In genomic region chr2:233017947-233018346, GRCh38 we compare ENCODE assay signal across 42 cellular contexts. TPM values are rescaled to one million over a fixed set of nuclear protein-coding genes. Genes with fewer than 3 reads are reported as not detected.
"Had no signal": no experiment of that assay in that cellular context is flagged by ENCODE, and none has a peak within 500 bp of the region (broad histone marks: within the 10 kb centered on the region; RNA-seq: fewer than 3 reads in every experiment).

No MANE protein-coding gene starts in this region.

- H3K27me3 ChIP-seq: brain microvascular endothelial cell, esophagus squamous epithelium, gastroesophageal sphincter had no signal

- H3K4me1 Mint-ChIP-seq: activated B cell treated with CpG ODN at 0.5 μM for 24 hours; activated T-helper 17 cell treated with anti-CD3 and anti-CD28 coated beads, Interleukin-2, amount 50 U/mL, for 72 hours; central memory CD8-positive, alpha-beta T cell; T-helper 17 cell had no signal

- H3K27ac ChIP-seq: brain microvascular endothelial cell, epithelial cell of prostate, esophagus squamous epithelium, gastroesophageal sphincter, WERI-Rb-1 had no signal

- FAIRE-seq: astrocyte, bronchial epithelial cell, endometrium, endothelial cell of umbilical vein had no signal

- H3K27me3 Mint-ChIP-seq: activated CD8-positive, alpha-beta T cell treated with anti-CD3 and anti-CD28 coated beads for 36 hours; activated naive CD8-positive, alpha-beta T cell; activated T-helper 17 cell treated with anti-CD3 and anti-CD28 coated beads, Interleukin-2, amount 50 U/mL, for 72 hours; central memory CD8-positive, alpha-beta T cell; effector memory CD8-positive, alpha-beta T cell; T-helper 17 cell had no signal

- H3K27ac Mint-ChIP-seq: activated B cell treated with CpG ODN at 0.5 μM for 24 hours; activated CD8-positive, alpha-beta T cell treated with anti-CD3 and anti-CD28 coated beads for 36 hours; activated naive CD8-positive, alpha-beta T cell; activated T-helper 17 cell treated with anti-CD3 and anti-CD28 coated beads, Interleukin-2, amount 50 U/mL, for 72 hours; effector memory CD8-positive, alpha-beta T cell; T-helper 17 cell; T-helper 2 cell treated with Interferon-gamma antibody and Interleukin-4, amounts not matched to agents 5 μg/mL and 100 μg/mL, for 36 hours had no signal

- DNase-seq: activated B cell treated with CpG ODN at 0.5 μM for 24 hours; activated CD4-positive, alpha-beta T cell treated with anti-CD3 and anti-CD28 coated beads for 48 hours; activated CD4-positive, alpha-beta T cell treated with anti-CD3 and anti-CD28 coated beads, Interleukin-2, amount 50 U/mL, for 1 hour; activated CD4-positive, alpha-beta T cell treated with anti-CD3 and anti-CD28 coated beads, Interleukin-2, amount 50 U/mL, for 48 hours; activated CD8-positive, alpha-beta memory T cell treated with anti-CD3 and anti-CD28 coated beads for 24 hours; activated CD8-positive, alpha-beta T cell treated with anti-CD3 and anti-CD28 coated beads for 36 hours; activated effector memory CD4-positive, alpha-beta T cell treated with Interleukin-2 at 50 U/mL for 16 hours; activated gamma-delta T cell treated with Interleukin-2 at 50 U/mL for 16 hours; activated naive CD4-positive, alpha-beta T cell treated with anti-CD3 and anti-CD28 coated beads, Interleukin-2, amount 50 U/mL, for 16 hours; activated naive CD4-positive, alpha-beta T cell treated with Interleukin-2 at 50 U/mL for 16 hours; activated T-cell treated with anti-CD3 and anti-CD28 coated beads, Interleukin-2, amount 50 U/mL, for 4 hours; amniotic stem cell; anterior cingulate cortex; brain microvascular endothelial cell; cortex of kidney; dermis blood vessel endothelial cell; effector CD4-positive, alpha-beta T cell; effector memory CD8-positive, alpha-beta T cell; esophagus squamous epithelium; foreskin melanocyte; T-helper 1 cell; T-helper 17 cell; T1000; WERI-Rb-1 had no signal

- H3K9me3 ChIP-seq: esophagus squamous epithelium had no signal

- H3K9me3 Mint-ChIP-seq: activated CD8-positive, alpha-beta T cell treated with anti-CD3 and anti-CD28 coated beads for 36 hours; activated T-cell treated with anti-CD3 and anti-CD28 coated beads, Interleukin-2, amount 50 U/mL, for 4 hours; activated T-helper 17 cell treated with anti-CD3 and anti-CD28 coated beads, Interleukin-2, amount 50 U/mL, for 72 hours; T-helper 2 cell treated with Interferon-gamma antibody and Interleukin-4, amounts not matched to agents 5 μg/mL and 100 μg/mL, for 36 hours had no signal

- H3K4me1 ChIP-seq: gastroesophageal sphincter had no signal

- H3K36me3 ChIP-seq: brain microvascular endothelial cell, esophagus squamous epithelium, gastroesophageal sphincter, WERI-Rb-1 had no signal

- H3K4me3 ChIP-seq: esophagus squamous epithelium, gastroesophageal sphincter had no signal

- ATAC-seq: activated CD4-positive, CD25-positive, alpha-beta regulatory T cell treated with anti-CD3 and anti-CD28 coated beads, Interleukin-2, amount 50 U/mL, for 24 hours; activated CD8-positive, alpha-beta T cell treated with anti-CD3 and anti-CD28 coated beads for 36 hours; activated T-cell treated with anti-CD3 and anti-CD28 coated beads, Interleukin-2, amount 50 U/mL, for 4 hours; activated T-helper 17 cell treated with anti-CD3 and anti-CD28 coated beads, Interleukin-2, amount 50 U/mL, for 72 hours; effector memory CD8-positive, alpha-beta T cell; gastroesophageal sphincter; T-helper 17 cell had no signal

- H3K36me3 Mint-ChIP-seq: activated naive CD8-positive, alpha-beta T cell had no signal

- H3K4me3 Mint-ChIP-seq: activated B cell treated with CpG ODN at 0.5 μM for 24 hours; activated CD8-positive, alpha-beta T cell treated with anti-CD3 and anti-CD28 coated beads for 36 hours; activated naive CD8-positive, alpha-beta T cell; activated T-cell treated with anti-CD3 and anti-CD28 coated beads, Interleukin-2, amount 50 U/mL, for 4 hours; activated T-helper 17 cell treated with anti-CD3 and anti-CD28 coated beads, Interleukin-2, amount 50 U/mL, for 72 hours; central memory CD8-positive, alpha-beta T cell; effector memory CD8-positive, alpha-beta T cell; T-helper 17 cell; T-helper 2 cell treated with Interferon-gamma antibody and Interleukin-4, amounts not matched to agents 5 μg/mL and 100 μg/mL, for 36 hours had no signal

RNA-seq across cellular contexts. Expression of gene NGEF, which starts 4.9 kb away (rescaled TPM):
- total RNA-seq: activated B cell treated with CpG ODN at 0.5 μM for 24 hours, T-helper 17 cell had no signal

RNA-seq across cellular contexts. Expression of gene NEU2, which starts 14.5 kb away (rescaled TPM):
- total RNA-seq: activated B cell treated with CpG ODN at 0.5 μM for 24 hours; activated CD8-positive, alpha-beta T cell treated with anti-CD3 and anti-CD28 coated beads for 36 hours; activated T-cell treated with anti-CD3 and anti-CD28 coated beads, Interleukin-2, amount 50 U/mL, for 4 hours; activated T-helper 17 cell treated with anti-CD3 and anti-CD28 coated beads, Interleukin-2, amount 50 U/mL, for 72 hours; astrocyte; bronchial epithelial cell; cardiac septum; cerebellum; dermis blood vessel endothelial cell; endothelial cell of umbilical vein; esophagus squamous epithelium; fibroblast of lung; fibroblast of villous mesenchyme; gastroesophageal sphincter; glomerular endothelial cell; T-helper 17 cell had no signal
- polyA plus RNA-seq: adipose tissue, endothelial cell of umbilical vein, esophagus, fibroblast of lung had no signal
